In the genomic region with DNA sequence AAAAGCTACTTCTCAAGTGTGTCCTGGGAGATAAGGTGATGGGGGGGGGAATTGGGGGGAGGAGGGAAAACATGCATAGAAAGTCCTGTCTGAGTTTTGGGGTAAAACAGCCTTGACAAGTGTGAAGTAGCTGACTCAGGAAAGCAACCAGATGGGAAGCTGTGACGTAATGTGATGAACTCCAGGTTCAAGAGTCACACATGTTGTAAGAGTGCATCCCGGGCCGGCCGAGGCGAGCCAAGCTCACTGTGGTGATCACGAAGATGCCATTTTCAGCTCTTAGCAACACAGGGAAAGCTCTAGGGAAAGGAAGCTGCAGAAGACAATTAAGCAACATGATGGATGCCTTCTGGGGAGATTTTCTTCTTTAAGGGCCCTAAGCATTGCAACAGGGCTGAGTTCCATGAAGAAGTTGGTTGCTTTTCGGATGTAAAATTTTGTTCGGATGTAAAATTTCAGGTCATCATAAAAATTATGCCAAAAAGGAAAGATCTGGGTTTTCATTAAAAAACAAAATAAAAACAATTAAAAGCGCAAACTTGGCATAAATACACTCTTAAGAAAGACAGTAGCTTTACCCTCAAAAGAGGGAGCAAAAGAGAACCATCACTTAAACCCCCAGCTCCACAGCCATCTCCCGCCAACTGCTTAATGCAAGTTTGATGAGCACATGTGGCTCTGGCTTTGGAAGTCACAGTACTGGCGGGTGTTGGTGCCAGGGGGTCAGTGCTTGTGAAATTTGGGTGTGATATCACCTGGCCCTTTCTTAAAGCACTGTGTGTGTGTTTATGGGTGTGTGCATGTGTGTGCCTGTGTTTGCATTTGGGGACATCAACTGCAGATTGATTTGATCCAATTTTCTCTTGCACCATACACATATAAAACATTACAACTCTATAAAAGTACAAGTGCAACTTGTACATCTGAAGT, we compare ENCODE assay signal across 1 cellular context.
TF ChIP-seq lines count a peak whose summit lies in the region.

No MANE protein-coding gene starts in this region.

TF ChIP-seq in H1, 55 proteins besides CTCF, POLR2A, EP300 and RAD21:
- TF ChIP-seq CREB1 (IDR thresholded peaks at IDR 0.05) (no peak), POU5F1 (IDR thresholded peaks at IDR 0.05; ENCODE audit: low read depth, low read length) (no peak), SIRT6 (IDR thresholded peaks at IDR 0.05; ENCODE audit: low read length) (no peak), SP2 (IDR thresholded peaks at IDR 0.05; ENCODE audit: low read length) (no peak), MAFK (IDR thresholded peaks at IDR 0.05; ENCODE audit: low read depth, low read length) (0 out of 2 replicates have a peak, but pooled peaks have one; percentile 21)
